Comparison of ENCODE assay signal across 12 cellular contexts in genomic region chr19:10915511-10916091, GRCh38. TPM values are rescaled to one million over a fixed set of nuclear protein-coding genes. Genes with fewer than 3 reads are reported as not detected.
DNase-seq lines count a peak whose midpoint lies in the region; ATAC-seq and TF ChIP-seq lines count a peak whose summit lies in the region.
"Had no signal": no experiment of that assay in that cellular context is flagged by ENCODE, and none has a peak within 500 bp of the region (broad histone marks: within the 10 kb centered on the region; RNA-seq: fewer than 3 reads in every experiment).

No MANE protein-coding gene starts in this region.

- peak; percentile 27 to 45 for ATAC-seq in gastrocnemius medialis
- ATAC-seq in natural killer cell = no peak
- ATAC-seq in GM21825 (IDR thresholded peaks at IDR 0.05; ENCODE audit: unreplicated experiment) = no peak
- ATAC-seq: body of pancreas had no signal

- no peak overlapping the region for H3K4me3 Mint-ChIP-seq in natural killer cell

- TF ChIP-seq POLR2A in esophagus squamous epithelium (IDR thresholded peaks at IDR 0.05) (no peak), gastrocnemius medialis (IDR thresholded peaks at IDR 0.05) (no peak), erythroblast (IDR thresholded peaks at IDR 0.05; ENCODE audit: low read length) (no peak)

- intact Hi-C loops in esophagus squamous epithelium (cut with DNase I) = no loop called here
- intact Hi-C loops in gastrocnemius medialis (cut with DNase I; ENCODE audit: low total_unique reads) = no loop called here
- intact Hi-C loops in natural killer cell (cut with micrococcal nuclease) = no loop called here

- H3K4me1 ChIP-seq in esophagus squamous epithelium (peaks cover 8 to 26% (median 11%) of the 10 kb centered on the region in 3 donors), gastrocnemius medialis (peaks cover 21 to 27% of the 10 kb centered on the region in 2 donors)
- H3K4me1 ChIP-seq: testis had no signal

- 33 to 46% methylated on average over 3 of the region's 15 CpGs for WGBS in esophagus squamous epithelium, 2 donors

- no peaks in the 10 kb centered on the region for H3K9me3 ChIP-seq in esophagus squamous epithelium
- no peaks in the 10 kb centered on the region for H3K9me3 ChIP-seq in gastrocnemius medialis
- H3K9me3 ChIP-seq: body of pancreas, testis had no signal

- H3K36me3 Mint-ChIP-seq in natural killer cell = no peaks in the 10 kb centered on the region

- H3K27me3 ChIP-seq in esophagus squamous epithelium (no peaks in the 10 kb centered on the region), gastrocnemius medialis (no peaks in the 10 kb centered on the region)
- H3K27me3 ChIP-seq: body of pancreas, testis had no signal

- no peak overlapping the region for H3K27ac Mint-ChIP-seq in natural killer cell

- H3K27me3 Mint-ChIP-seq in natural killer cell (ENCODE audit: low read depth in 2 of 2) = no peaks in the 10 kb centered on the region

- no peak for TF ChIP-seq CTCF in esophagus squamous epithelium (IDR thresholded peaks at IDR 0.05)
- TF ChIP-seq CTCF in gastrocnemius medialis (IDR thresholded peaks at IDR 0.05 in 4 of 5, conservative IDR thresholded peaks at IDR 0.05 in 1 of 5) = no peak
- no peak for TF ChIP-seq CTCF in natural killer cell (IDR thresholded peaks at IDR 0.05)

- in situ Hi-C loops in gastrocnemius medialis (cut with MboI; ENCODE audit: low sequenced_read_pairs in 4 of 4) = no loop called here

- H3K36me3 ChIP-seq in esophagus squamous epithelium (peaks cover 25 to 96% (median 27%) of the 10 kb centered on the region in 3 donors), gastrocnemius medialis (peaks cover 0 to 36% of the 10 kb centered on the region in 2 donors)

- DNase-seq in GM04504 (ENCODE audit: low read depth) = peak; percentile 92
- DNase-seq in esophagus squamous epithelium (lab: John Stamatoyannopoulos, UW) = no peak
- peak in 1 of 2 donors; percentile 72 for DNase-seq in gastrocnemius medialis
- no peak for DNase-seq in natural killer cell
- DNase-seq in erythroblast (lab: John Stamatoyannopoulos, UW) = no peak
- no peak for DNase-seq in anterior cingulate cortex (lab: John Stamatoyannopoulos, UW)
- DNase-seq: body of pancreas; hippocampal formation; stimulated activated CD4-positive, alpha-beta T cell treated with anti-CD3 and anti-CD28 coated beads, Interleukin-1b, Interleukin-23, amount 100 ng/mL, for 48 hours; testis had no signal

- H3K4me1 Mint-ChIP-seq in natural killer cell = no peaks in the 10 kb centered on the region

- no peaks in the 10 kb centered on the region for H3K9me3 Mint-ChIP-seq in natural killer cell

- no peak overlapping the region for H3K4me3 ChIP-seq in esophagus squamous epithelium
- H3K4me3 ChIP-seq in gastrocnemius medialis = no peak overlapping the region
- H3K4me3 ChIP-seq: body of pancreas, testis had no signal

- H3K27ac ChIP-seq in esophagus squamous epithelium (peak overlapping the region; percentile 32 to 80 (median 62)), gastrocnemius medialis (peak overlapping the region; percentile 19 to 90 (median 43))
- H3K27ac ChIP-seq: body of pancreas, testis had no signal

TF ChIP-seq in PFSK-1, 5 proteins besides CTCF, POLR2A, EP300 and RAD21:
- TF ChIP-seq FOXP2 (optimal IDR thresholded peaks at IDR 0.05; ENCODE audit: borderline replicate concordance, extremely low read depth, extremely low read length, insufficient read depth) (peak; percentile 8), REST (IDR thresholded peaks at IDR 0.05; ENCODE audit: insufficient read depth in 1 of 2, low read depth in 2 of 2, low read length in 2 of 2) (no peak), POLR2AphosphoS5 (IDR thresholded peaks at IDR 0.05; ENCODE audit: low read depth, low read length) (no peak), TAF1 (IDR thresholded peaks at IDR 0.05; ENCODE audit: borderline replicate concordance, insufficient read depth, low read length) (no peak)

RNA-seq across cellular contexts. Expression of gene YIPF2, which starts 12.8 kb away (rescaled TPM):
- 80.6 TPM for polyA plus RNA-seq in PFSK-1 (2012; ENCODE audit: insufficient read length, low read depth)
- total RNA-seq in esophagus squamous epithelium (10 to 100 TPM; 39.6 to 63.2 (median 44.0) TPM), gastrocnemius medialis (10 to 100 TPM; 17.8 to 30.8 (median 24.2) TPM), natural killer cell (10 to 100 TPM; 26.4 to 27.8 (median 27.2) TPM)

RNA-seq across cellular contexts. Expression of gene TIMM29, which starts 13.0 kb away (rescaled TPM):
- polyA plus RNA-seq in PFSK-1 (2012; ENCODE audit: insufficient read length, low read depth) = 28.6 TPM
- 10 to 100 TPM; 23.6 to 35.6 (median 27.3) TPM for total RNA-seq in esophagus squamous epithelium
- total RNA-seq in gastrocnemius medialis = 10 to 100 TPM; 28.7 to 54.5 (median 34.8) TPM
- total RNA-seq in natural killer cell = 10 to 100 TPM; 20.7 to 30.9 (median 24.1) TPM

RNA-seq across cellular contexts. Expression of gene CARM1, which starts 44.2 kb away (rescaled TPM):
- 112 TPM for polyA plus RNA-seq in PFSK-1 (2012; ENCODE audit: insufficient read length, low read depth)
- total RNA-seq in esophagus squamous epithelium (10 to 100 TPM; 21.4 to 35.4 (median 28.5) TPM), gastrocnemius medialis (10 to 100 TPM; 31.2 to 58.5 (median 53.0) TPM), natural killer cell (10 to 100 TPM; 13.4 to 21.3 (median 19.8) TPM)

RNA-seq across cellular contexts. Expression of gene SMARCA4, which starts 45.2 kb away (rescaled TPM):
- polyA plus RNA-seq in PFSK-1 (2012; ENCODE audit: insufficient read length, low read depth) = 190 TPM
- total RNA-seq in esophagus squamous epithelium (100 to 1,000 TPM in 2 of 4 donors, 10 to 100 TPM in 2; 62.8 to 142 (median 93.4) TPM), gastrocnemius medialis (10 to 100 TPM; 24.0 to 72.6 (median 68.7) TPM), natural killer cell (10 to 100 TPM; 85.4 to 96.1 (median 93.6) TPM)

Comparison
In these comparisons a context has a peak if more than half of its experiments do, and no peak if none do; other contexts are left out.
1. ATAC-seq: peak in gastrocnemius medialis (2 of 2); none in natural killer cell (0 of 3) and GM21825 (single experiment).